In genomic region chr6:32116674-32117073, GRCh38 we compare ENCODE assay signal across 10 cellular contexts. TPM values are rescaled to one million over a fixed set of nuclear protein-coding genes. Genes with fewer than 3 reads are reported as not detected.
DNase-seq lines count a peak whose midpoint lies in the region; ATAC-seq and TF ChIP-seq lines count a peak whose summit lies in the region.
"Had no signal": no experiment of that assay in that cellular context is flagged by ENCODE, and none has a peak within 500 bp of the region (broad histone marks: within the 10 kb centered on the region; RNA-seq: fewer than 3 reads in every experiment).

No MANE protein-coding gene starts in this region.

- POLR2A ChIA-PET in Panc1 (lab: Charles Lee) = no interaction called here

- H3K4me1 ChIP-seq in Panc1 (ENCODE audit: control insufficient read depth, insufficient read depth, low read length) = peaks cover 3% of the 10 kb centered on the region; the same call in 1 of the 2 replicates
- H3K4me1 ChIP-seq in gastroesophageal sphincter = peaks cover 5 to 55% (median 33%) of the 10 kb centered on the region in 3 donors

- DNase-seq in stimulated activated CD4-positive, alpha-beta T cell treated with anti-CD3 and anti-CD28 coated beads, Interleukin-15, amount 100 ng/mL, for 24 hours = peak; percentile 24
- no peak for DNase-seq in stimulated activated CD4-positive, alpha-beta T cell treated with anti-CD3 and anti-CD28 coated beads, Interleukin-4, amount 100 ng/mL, for 4 hours
- DNase-seq in Panc1 (ENCODE audit: low read depth, low spot score) = no peak
- DNase-seq in posterior cingulate gyrus = no peak
- DNase-seq in cerebellar cortex (ENCODE audit: low spot score) = no peak
- DNase-seq: activated CD8-positive, alpha-beta memory T cell treated with anti-CD3 and anti-CD28 coated beads, Interleukin-2, amount 50 U/mL, for 48 hours had no signal

- CTCF ChIA-PET in Panc1 (lab: Charles Lee) = interaction anchor here (0.5 kb wide), 1 partner anchor 45 kb away, joined by 10 read pairs; no protein-coding TSS in a partner anchor

- TF ChIP-seq EP300 in gastroesophageal sphincter (IDR thresholded peaks at IDR 0.05) = no peak

- no peak overlapping the region for H3K27ac ChIP-seq in Panc1 (ENCODE audit: low read length)
- H3K27ac ChIP-seq in gastroesophageal sphincter = peak overlapping the region in 2 of 4 donors; percentile 12 to 86

- peak; percentile 66; the same call in 1 of the 2 replicates for TF ChIP-seq CTCF in Panc1 (IDR thresholded peaks at IDR 0.05)
- TF ChIP-seq CTCF in gastroesophageal sphincter (IDR thresholded peaks at IDR 0.05) = peak in 3 of 4 experiments; percentile 32 to 39 (median 32)

- intact Hi-C loops in Panc1 (cut with micrococcal nuclease; ENCODE audit: unreplicated experiment) (loop anchor here (10.0 kb wide), 1 partner anchor 78 kb away; the partner anchor contains the start of genes GPSM3 and PBX2), posterior cingulate gyrus (cut with DNase I) (loop anchor here (5.0 kb wide), 1 partner anchor 36 kb away; the partner anchor contains the start of genes PPT2 and PRRT1)

- in situ Hi-C loops in Panc1 (cut with HindIII; ENCODE audit: low pct_unique_long_range_greater_than_20kb, low sequenced_read_pairs) = no loop called here

- 90% methylated on average over 2 of the region's 7 CpGs; no CpG with 5 or more reads in 1 of the 2 donors for WGBS in gastroesophageal sphincter (ENCODE audit: low coverage in 1 of 2), 2 donors

- H3K9me3 ChIP-seq in Panc1 (ENCODE audit: control insufficient read depth, insufficient read depth, low read depth, low read length) (no peaks in the 10 kb centered on the region), gastroesophageal sphincter (no peaks in the 10 kb centered on the region)
- H3K9me3 ChIP-seq: esophagus muscularis mucosa had no signal

- H3K36me3 ChIP-seq in Panc1 (ENCODE audit: control insufficient read depth, insufficient read depth, low read length) (peaks cover 2% of the 10 kb centered on the region; the same call in 1 of the 2 replicates), gastroesophageal sphincter (peaks cover 0 to 67% of the 10 kb centered on the region in 2 donors)

- no peaks in the 10 kb centered on the region for H3K27me3 ChIP-seq in Panc1 (ENCODE audit: control insufficient read depth, insufficient read depth, low read length)
- H3K27me3 ChIP-seq in gastroesophageal sphincter = no peaks in the 10 kb centered on the region
- H3K27me3 ChIP-seq: esophagus muscularis mucosa had no signal

- BruUV-seq in Panc1 (replicated peaks; lab: Mats Ljungman, UMichigan) = no TSS peak

- H3K4me3 ChIP-seq in Panc1 (ENCODE audit: low read depth in 2 of 2, low read length in 2 of 2) (no peak overlapping the region), gastroesophageal sphincter (no peak overlapping the region)
- H3K4me3 ChIP-seq: esophagus muscularis mucosa had no signal

- no peak for TF ChIP-seq POLR2A in gastroesophageal sphincter (IDR thresholded peaks at IDR 0.05)

- no peak for ATAC-seq in Panc1
- ATAC-seq in gastroesophageal sphincter = no peak
- no peak for ATAC-seq in HG03095 (IDR thresholded peaks at IDR 0.05; ENCODE audit: unreplicated experiment)
- no peak for ATAC-seq in GM21825 (IDR thresholded peaks at IDR 0.05; ENCODE audit: unreplicated experiment)

RNA-seq across cellular contexts. Expression of gene TNXB, which starts 7.5 kb away (rescaled TPM):
- total RNA-seq in Panc1 (2021; ENCODE audit: unreplicated experiment) (1.8 TPM), gastroesophageal sphincter (100 to 1,000 TPM; 148 to 394 (median 190) TPM)
- 0.42 TPM for polyA plus RNA-seq in Panc1 (2012; ENCODE audit: insufficient read length)

RNA-seq across cellular contexts. Expression of gene ATF6B, which starts 11.4 kb away (rescaled TPM):
- 127 TPM for total RNA-seq in Panc1 (2021; ENCODE audit: unreplicated experiment)
- polyA plus RNA-seq in Panc1 (2012; ENCODE audit: insufficient read length) = 121 TPM
- 10 to 100 TPM; 13.3 to 26.9 (median 25.2) TPM for total RNA-seq in gastroesophageal sphincter

RNA-seq across cellular contexts. Expression of gene FKBPL, which starts 13.4 kb away (rescaled TPM):
- 7.4 TPM for total RNA-seq in Panc1 (2021; ENCODE audit: unreplicated experiment)
- 6.2 TPM for polyA plus RNA-seq in Panc1 (2012; ENCODE audit: insufficient read length)
- total RNA-seq in gastroesophageal sphincter = 1 to 10 TPM; 2.3 to 4.2 (median 3.7) TPM

RNA-seq across cellular contexts. Expression of gene PRRT1, which starts 35.1 kb away (rescaled TPM):
- total RNA-seq in Panc1 (2021; ENCODE audit: unreplicated experiment) (1.3 TPM), gastroesophageal sphincter (1 to 10 TPM; 1.2 to 4.8 (median 3.1) TPM)
- 2.7 TPM for polyA plus RNA-seq in Panc1 (2012; ENCODE audit: insufficient read length)

RNA-seq across cellular contexts. Expression of gene PPT2, which starts 37.3 kb away (rescaled TPM):
- total RNA-seq in Panc1 (2021; ENCODE audit: unreplicated experiment) = 20.1 TPM
- 15.2 TPM for polyA plus RNA-seq in Panc1 (2012; ENCODE audit: insufficient read length)
- 100 to 1,000 TPM in 1 of 4 donors, 10 to 100 TPM in 3; 16.0 to 120 (median 25.5) TPM for total RNA-seq in gastroesophageal sphincter

Comparison
In these comparisons a context has a peak if more than half of its experiments do, and no peak if none do; other contexts are left out.
1. RNA of gene TNXB, which starts 7.5 kb away (total RNA-seq): 148 to 394 TPM in gastroesophageal sphincter; 1.8 TPM in Panc1 (single experiment); every median in the first group is over 10 times any median in the second.